8 cellular contexts compared by ENCODE assay signal in genomic region chr11:3123761-3124733, GRCh38. TPM values are rescaled to one million over a fixed set of nuclear protein-coding genes. Genes with fewer than 3 reads are reported as not detected.
DNase-seq lines count a peak whose midpoint lies in the region; ATAC-seq and TF ChIP-seq lines count a peak whose summit lies in the region.

No MANE protein-coding gene starts in this region.

- intact Hi-C loops in activated naive CD4-positive, alpha-beta T cell treated with anti-CD3 and anti-CD28 coated beads for 36 hours (cut with micrococcal nuclease): no loop called here
- intact Hi-C loops in lower leg skin (cut with DNase I; ENCODE audit: low total_unique reads) (no loop called here), aorta (cut with DNase I) (loop anchor here (2.0 to 5.0 kb wide), 2 partner anchors 33 to 37 kb away; no protein-coding TSS in a partner anchor)

- H3K27me3 ChIP-seq in aorta (ENCODE audit: control insufficient read depth in 1 of 2, insufficient read depth in 2 of 2, low read length in 1 of 2): no peaks in the 10 kb centered on the region

- H3K36me3 Mint-ChIP-seq in activated naive CD4-positive, alpha-beta T cell treated with anti-CD3 and anti-CD28 coated beads, Interleukin-2, amount 10 ng/mL, durations not matched to agents 7 days and 5 days: no peaks in the 10 kb centered on the region
- H3K36me3 Mint-ChIP-seq in activated naive CD4-positive, alpha-beta T cell treated with anti-CD3 and anti-CD28 coated beads for 36 hours (ENCODE audit: low read depth): no peaks in the 10 kb centered on the region
- no peaks in the 10 kb centered on the region for H3K36me3 Mint-ChIP-seq in activated naive CD8-positive, alpha-beta T cell treated with anti-CD3 and anti-CD28 coated beads, Interleukin-2, amount 50 U/mL, for 24 hours (ENCODE audit: low read depth)

- H3K4me3 ChIP-seq in cardiac fibroblast (replicated peaks in 1 of 2; ENCODE audit: low read depth in 2 of 2, low read length in 2 of 2) (no peak overlapping the region), lower leg skin (ENCODE audit: low read depth, poor library complexity, severe bottlenecking) (no peak overlapping the region), aorta (ENCODE audit: low read length in 2 of 2) (no peak overlapping the region)

- H3K36me3 ChIP-seq in aorta (ENCODE audit: control insufficient read depth in 1 of 2, insufficient read depth in 2 of 2, low read length in 1 of 2): no peaks in the 10 kb centered on the region

- no peaks in the 10 kb centered on the region for H3K9me3 ChIP-seq in aorta (ENCODE audit: control insufficient read depth, low read length)

- no peaks in the 10 kb centered on the region for H3K9me3 Mint-ChIP-seq in activated naive CD4-positive, alpha-beta T cell treated with anti-CD3 and anti-CD28 coated beads, Interleukin-2, amount 10 ng/mL, durations not matched to agents 7 days and 5 days
- H3K9me3 Mint-ChIP-seq in activated naive CD4-positive, alpha-beta T cell treated with anti-CD3 and anti-CD28 coated beads for 36 hours: no peaks in the 10 kb centered on the region
- no peaks in the 10 kb centered on the region for H3K9me3 Mint-ChIP-seq in activated naive CD8-positive, alpha-beta T cell treated with anti-CD3 and anti-CD28 coated beads, Interleukin-2, amount 50 U/mL, for 24 hours

- CTCF ChIA-PET in activated naive CD4-positive, alpha-beta T cell treated with anti-CD3 and anti-CD28 coated beads, Interleukin-2, amount 10 ng/mL, durations not matched to agents 7 days and 5 days (lab: Charles Lee): no interaction called here
- CTCF ChIA-PET in activated naive CD4-positive, alpha-beta T cell treated with anti-CD3 and anti-CD28 coated beads for 36 hours (lab: Charles Lee): interaction anchor here (0.9 to 1.0 kb wide), 2 partner anchors 12 to 285 kb away, joined by 3 to 5 read pairs; no protein-coding TSS in a partner anchor

- 45 to 50% methylated on average over 18 to 19 of the region's 19 CpGs for WGBS in lower leg skin, 2 donors
- 47 to 48% methylated on average over 19 of the region's 19 CpGs for WGBS in aorta, 2 donors

- no peaks in the 10 kb centered on the region for H3K4me1 ChIP-seq in aorta (ENCODE audit: control insufficient read depth in 1 of 2, insufficient read depth in 2 of 2, low read length in 2 of 2)

- no peak overlapping the region for H3K27ac Mint-ChIP-seq in activated naive CD4-positive, alpha-beta T cell treated with anti-CD3 and anti-CD28 coated beads, Interleukin-2, amount 10 ng/mL, durations not matched to agents 7 days and 5 days
- no peak overlapping the region for H3K27ac Mint-ChIP-seq in activated naive CD4-positive, alpha-beta T cell treated with anti-CD3 and anti-CD28 coated beads for 36 hours
- no peak overlapping the region for H3K27ac Mint-ChIP-seq in activated naive CD8-positive, alpha-beta T cell treated with anti-CD3 and anti-CD28 coated beads, Interleukin-2, amount 50 U/mL, for 24 hours

- no peaks in the 10 kb centered on the region for H3K27me3 Mint-ChIP-seq in activated naive CD4-positive, alpha-beta T cell treated with anti-CD3 and anti-CD28 coated beads, Interleukin-2, amount 10 ng/mL, durations not matched to agents 7 days and 5 days
- H3K27me3 Mint-ChIP-seq in activated naive CD4-positive, alpha-beta T cell treated with anti-CD3 and anti-CD28 coated beads for 36 hours (ENCODE audit: low read depth): no peaks in the 10 kb centered on the region
- H3K27me3 Mint-ChIP-seq in activated naive CD8-positive, alpha-beta T cell treated with anti-CD3 and anti-CD28 coated beads, Interleukin-2, amount 50 U/mL, for 24 hours: no peaks in the 10 kb centered on the region

- H3K4me1 Mint-ChIP-seq in activated naive CD4-positive, alpha-beta T cell treated with anti-CD3 and anti-CD28 coated beads, Interleukin-2, amount 10 ng/mL, durations not matched to agents 7 days and 5 days: no peaks in the 10 kb centered on the region
- H3K4me1 Mint-ChIP-seq in activated naive CD4-positive, alpha-beta T cell treated with anti-CD3 and anti-CD28 coated beads for 36 hours (ENCODE audit: low read depth): no peaks in the 10 kb centered on the region
- no peaks in the 10 kb centered on the region for H3K4me1 Mint-ChIP-seq in activated naive CD8-positive, alpha-beta T cell treated with anti-CD3 and anti-CD28 coated beads, Interleukin-2, amount 50 U/mL, for 24 hours

- peak; percentile 37 for TF ChIP-seq CTCF in cardiac fibroblast (IDR thresholded peaks at IDR 0.05; ENCODE audit: low read depth, low read length)
- TF ChIP-seq CTCF in lower leg skin (IDR thresholded peaks at IDR 0.05): no peak

- peak; percentile 86 for ATAC-seq in aorta (ENCODE audit: low FRiP score)
- ATAC-seq in activated naive CD8-positive, alpha-beta T cell treated with anti-CD3 and anti-CD28 coated beads, Interleukin-2, amount 50 U/mL, for 24 hours: no peak

- H3K4me3 Mint-ChIP-seq in activated naive CD4-positive, alpha-beta T cell treated with anti-CD3 and anti-CD28 coated beads, Interleukin-2, amount 10 ng/mL, durations not matched to agents 7 days and 5 days: no peak overlapping the region
- H3K4me3 Mint-ChIP-seq in activated naive CD4-positive, alpha-beta T cell treated with anti-CD3 and anti-CD28 coated beads for 36 hours: no peak overlapping the region
- H3K4me3 Mint-ChIP-seq in activated naive CD8-positive, alpha-beta T cell treated with anti-CD3 and anti-CD28 coated beads, Interleukin-2, amount 50 U/mL, for 24 hours: no peak overlapping the region

- no peak for TF ChIP-seq POLR2A in lower leg skin (IDR thresholded peaks at IDR 0.05)

- peak overlapping the region; percentile 6 to 73 for H3K27ac ChIP-seq in aorta (ENCODE audit: low read depth in 1 of 2, low read length in 2 of 2)

- peak; percentile 8 for DNase-seq in activated naive CD4-positive, alpha-beta T cell treated with anti-CD3 and anti-CD28 coated beads, Interleukin-2, amount 10 ng/mL, durations not matched to agents 7 days and 5 days
- DNase-seq in activated naive CD4-positive, alpha-beta T cell treated with anti-CD3 and anti-CD28 coated beads for 36 hours: no peak
- DNase-seq in cardiac fibroblast (ENCODE audit: low read depth in 2 of 2) (peak; percentile 96 to 97), lower leg skin (ENCODE audit: low spot score in 2 of 2) (peak; percentile 91 to 97), aorta (peak; percentile 92 to 96), hippocampal formation (lab: John Stamatoyannopoulos, UW) (no peak)
- DNase-seq in stimulated activated CD4-positive, alpha-beta T cell treated with anti-CD3 and anti-CD28 coated beads, Interleukin-4, amount 100 ng/mL, for 24 hours: no peak
- no peak for DNase-seq in activated naive CD8-positive, alpha-beta T cell treated with anti-CD3 and anti-CD28 coated beads, Interleukin-2, amount 50 U/mL, for 24 hours

RNA-seq across cellular contexts. Expression of gene OSBPL5, which starts 41.1 kb away (rescaled TPM):
- total RNA-seq in activated naive CD4-positive, alpha-beta T cell treated with anti-CD3 and anti-CD28 coated beads for 36 hours: 1 to 10 TPM; 3.5 to 3.9 TPM
- total RNA-seq in lower leg skin (10 to 100 TPM; 39.0 to 77.4 (median 64.2) TPM), aorta (10 to 100 TPM; 64.1 to 69.1 TPM)
- polyA plus RNA-seq in aorta: 10 to 100 TPM; 11.9 to 48.4 TPM

Comparison
In these comparisons a context has a peak if more than half of its experiments do, and no peak if none do; other contexts are left out.
1. DNase-seq: peak in activated naive CD4-positive, alpha-beta T cell treated with anti-CD3 and anti-CD28 coated beads, Interleukin-2, amount 10 ng/mL, durations not matched to agents 7 days and 5 days (single experiment), cardiac fibroblast (2 of 2), lower leg skin (2 of 2) and aorta (2 of 2); none in activated naive CD4-positive, alpha-beta T cell treated with anti-CD3 and anti-CD28 coated beads for 36 hours (single experiment), stimulated activated CD4-positive, alpha-beta T cell treated with anti-CD3 and anti-CD28 coated beads, Interleukin-4, amount 100 ng/mL, for 24 hours (single experiment), activated naive CD8-positive, alpha-beta T cell treated with anti-CD3 and anti-CD28 coated beads, Interleukin-2, amount 50 U/mL, for 24 hours (single experiment) and hippocampal formation (0 of 2).
2. RNA of gene OSBPL5, which starts 41.1 kb away (total RNA-seq): 39.0 to 77.4 TPM in lower leg skin and 64.1 to 69.1 TPM in aorta; 3.5 to 3.9 TPM in activated naive CD4-positive, alpha-beta T cell treated with anti-CD3 and anti-CD28 coated beads for 36 hours; every median in the first group is over 4 times any median in the second.
3. intact Hi-C loops: an anchor here in aorta (2.0 to 5.0 kb wide); none called in activated naive CD4-positive, alpha-beta T cell treated with anti-CD3 and anti-CD28 coated beads for 36 hours and lower leg skin.